ENCODE assay signal across 8 cellular contexts in the genomic region with DNA sequence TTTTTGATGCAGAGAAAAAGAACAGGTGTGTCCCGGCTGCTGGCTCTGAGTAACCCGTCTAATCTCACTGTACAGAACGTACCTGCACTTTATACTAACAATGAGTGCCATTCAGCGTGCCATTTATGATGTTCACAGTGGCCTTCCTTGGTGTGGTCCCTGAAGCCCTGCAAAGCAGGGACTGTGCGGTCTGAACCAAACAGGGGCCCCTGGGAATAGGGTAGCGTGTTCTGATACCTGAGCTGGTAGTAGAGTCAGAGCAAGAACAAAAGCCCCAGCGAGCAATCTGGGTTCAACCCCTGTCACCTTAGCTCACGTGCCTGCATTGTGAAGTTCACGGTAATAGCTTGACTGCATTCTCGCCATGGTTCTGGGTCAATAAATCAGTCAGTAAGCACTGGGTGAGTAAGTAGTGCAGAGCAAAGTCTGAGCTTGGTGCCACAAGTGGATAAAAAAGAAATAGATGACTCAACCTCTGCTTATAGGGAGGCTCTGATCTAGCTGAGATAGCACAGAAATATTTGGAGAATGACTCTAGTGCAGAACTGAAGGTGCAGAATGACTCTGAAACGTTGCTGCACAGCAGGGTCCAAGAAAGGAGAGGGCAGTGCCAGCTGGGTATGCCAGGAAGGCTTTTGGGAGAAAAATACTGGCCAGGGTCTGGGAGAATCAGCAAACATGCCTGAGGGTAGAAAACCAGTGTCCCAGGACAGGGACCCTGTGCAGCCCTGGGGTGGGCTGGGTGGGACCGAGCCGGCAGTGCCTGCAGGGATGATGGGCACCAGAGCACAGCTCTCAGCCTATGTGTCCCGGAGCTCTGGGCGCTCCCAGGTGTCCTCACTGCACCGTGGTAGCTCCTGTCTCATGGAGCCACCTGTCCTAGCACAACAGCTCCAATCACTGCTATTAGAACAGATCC.
DNase-seq lines count a peak whose midpoint lies in the region; ATAC-seq and TF ChIP-seq lines count a peak whose summit lies in the region.

No MANE protein-coding gene starts in this region.

- H3K4me3 ChIP-seq in fibroblast of lung (replicated peaks in 1 of 4; ENCODE audit: control extremely low read depth in 1 of 4, insufficient read depth in 1 of 4, low read depth in 3 of 4, low read length in 4 of 4) (no peak overlapping the region), stomach (no peak overlapping the region)

- H3K4me2 ChIP-seq in fibroblast of lung (ENCODE audit: extremely low read depth, insufficient read depth, low read length) = no peak overlapping the region

- no peaks in the 10 kb centered on the region for H4K20me1 ChIP-seq in fibroblast of lung (ENCODE audit: control insufficient read depth, extremely low read depth, insufficient read depth, low read length)

- H3K79me2 ChIP-seq in fibroblast of lung (ENCODE audit: control insufficient read depth, insufficient read depth, low read length) = no peaks in the 10 kb centered on the region

- H3K27me3 ChIP-seq in fibroblast of lung (ENCODE audit: control insufficient read depth, insufficient read depth, low read length) = no peaks in the 10 kb centered on the region
- no peaks in the 10 kb centered on the region for H3K27me3 ChIP-seq in stomach

- H3K4me1 ChIP-seq in fibroblast of lung (ENCODE audit: control insufficient read depth, extremely low read depth, insufficient read depth, low read length) (peaks cover 7% of the 10 kb centered on the region), stomach (peaks cover 30 to 53% (median 43%) of the 10 kb centered on the region in 4 donors)

- TF ChIP-seq POLR2A in stomach (IDR thresholded peaks at IDR 0.05) = no peak

- H3K27ac ChIP-seq in fibroblast of lung (ENCODE audit: insufficient read depth, low read length) (no peak overlapping the region), stomach (peak overlapping the region; percentile 61 to 84 (median 73))

- H3K9me3 ChIP-seq in fibroblast of lung (ENCODE audit: control insufficient read depth, insufficient read depth, low read depth, low read length) (no peaks in the 10 kb centered on the region), stomach (no peaks in the 10 kb centered on the region)

- TF ChIP-seq CTCF in fibroblast of lung (conservative IDR thresholded peaks at IDR 0.05 in 1 of 2, IDR thresholded peaks at IDR 0.05 in 1 of 2; ENCODE audit: low read depth in 1 of 2, low read length in 2 of 2) (no peak), stomach (IDR thresholded peaks at IDR 0.05) (no peak)

- no peak overlapping the region for H3K9ac ChIP-seq in fibroblast of lung (ENCODE audit: insufficient read depth, low read length)

- WGBS in stomach, 5 donors = 44 to 70% (median 55%) methylated on average over 16 of the region's 16 CpGs

- peak; percentile 59 for ATAC-seq in GM19397 (IDR thresholded peaks at IDR 0.05; ENCODE audit: unreplicated experiment)
- no peak for ATAC-seq in GM19035 (IDR thresholded peaks at IDR 0.05; ENCODE audit: unreplicated experiment)
- no peak for ATAC-seq in GM21390 (IDR thresholded peaks at IDR 0.05; ENCODE audit: unreplicated experiment)

- intact Hi-C loops in stomach (cut with DNase I; ENCODE audit: low total_unique reads) = no loop called here

- TF ChIP-seq EP300 in stomach (IDR thresholded peaks at IDR 0.05) = no peak

- H2AFZ ChIP-seq in fibroblast of lung (ENCODE audit: low read length) = no peak overlapping the region

- H3K36me3 ChIP-seq in fibroblast of lung (ENCODE audit: control insufficient read depth, insufficient read depth, low read length) = no peaks in the 10 kb centered on the region
- no peaks in the 10 kb centered on the region for H3K36me3 ChIP-seq in stomach

- DNase-seq in AG08395 (ENCODE audit: low spot score) = peak; percentile 93
- peak; percentile 18 for DNase-seq in NCI-H1436 treated with DMSO at 0.1 percent for 48 hours (lab: John Stamatoyannopoulos, UW)
- peak; percentile 79 to 91 for DNase-seq in fibroblast of lung (ENCODE audit: low read depth in 2 of 2)
- DNase-seq in stomach = peak; percentile 58
- DNase-seq in NCI-H146 treated with DMSO at 0.1 percent for 48 hours (lab: John Stamatoyannopoulos, UW; ENCODE audit: unreplicated experiment) = no peak
